Comparison of ENCODE assay signal across 8 cellular contexts in genomic region chr2:37324786-37325624, GRCh38. TPM values are rescaled to one million over a fixed set of nuclear protein-coding genes. Genes with fewer than 3 reads are reported as not detected.
DNase-seq lines count a peak whose midpoint lies in the region; ATAC-seq and TF ChIP-seq lines count a peak whose summit lies in the region.

Gene PRKD3 (minus strand): TSS chr2:37324833. CDS start chr2:37316524, 8,309 bp downstream.

- no peaks in the 10 kb centered on the region for H3K9me3 Mint-ChIP-seq in mesothelial cell of epicardium

- CTCF ChIA-PET in AG04449 (lab: Yijun Ruan, JAX) = interaction anchor here (1.3 to 1.6 kb wide), 2 partner anchors 18 to 552 kb away, joined by 4 to 6 read pairs; no protein-coding TSS in a partner anchor

- H3K4me3 ChIP-seq in AG04449 (ENCODE audit: low read depth, low read length) = peak within 1 kb of the TSS; percentile 73

- H3K4me1 Mint-ChIP-seq in mesothelial cell of epicardium = peaks cover 38% of the 10 kb centered on the region

- DNase-seq in AG04449 (ENCODE audit: low read depth, low spot score) = no peak
- peak; percentile 38 for DNase-seq in NCI-H526 treated with DMSO at 0.1 percent for 48 hours (lab: John Stamatoyannopoulos, UW)
- peak; percentile 12 for DNase-seq in activated CD8-positive, alpha-beta memory T cell treated with anti-CD3 and anti-CD28 coated beads, Interleukin-2, amount 50 U/mL, for 1 hour (ENCODE audit: extremely low read depth)
- DNase-seq in mesothelial cell of epicardium (ENCODE audit: low spot score in 2 of 2, unreplicated experiment in 2 of 2) = peak; percentile 66 to 70
- peak; percentile 7 to 8 for DNase-seq in stimulated activated CD8-positive, alpha-beta memory T cell treated with anti-CD3 and anti-CD28 coated beads, Interleukin-7, amount 100 ng/mL, for 1 hour (ENCODE audit: low read depth in 2 of 2)

- ATAC-seq in GM18858 (IDR thresholded peaks at IDR 0.05; ENCODE audit: unreplicated experiment) (peak; percentile 39), HG03064 (IDR thresholded peaks at IDR 0.05; ENCODE audit: low read depth, unreplicated experiment) (peak; percentile 71)

- POLR2A ChIA-PET in AG04449 (lab: Yijun Ruan, JAX) = no interaction called here

- peak within 1 kb of the TSS; percentile 98 for H3K27ac Mint-ChIP-seq in mesothelial cell of epicardium

- TF ChIP-seq CTCF in AG04449 (IDR thresholded peaks at IDR 0.05; ENCODE audit: insufficient read depth, low read length, missing control alignments) (no peak), mesothelial cell of epicardium (IDR thresholded peaks at IDR 0.05; ENCODE audit: unreplicated experiment) (no peak)

- H3K4me3 Mint-ChIP-seq in mesothelial cell of epicardium = peak within 1 kb of the TSS; percentile 98

- no peaks in the 10 kb centered on the region for H3K27me3 Mint-ChIP-seq in mesothelial cell of epicardium (ENCODE audit: low read depth)

- in situ Hi-C loops in endometrial microvascular endothelial cells (cut with HindIII; ENCODE audit: inconsistent ontology term, low pct_unique_long_range_greater_than_20kb, low sequenced_read_pairs) = no loop called here

- no peaks in the 10 kb centered on the region for H3K36me3 Mint-ChIP-seq in mesothelial cell of epicardium

RNA-seq across cellular contexts. Expression of gene PRKD3, which starts in this region (rescaled TPM):
- total RNA-seq in endometrial microvascular endothelial cells (ENCODE audit: inconsistent ontology term) (49.6 TPM), mesothelial cell of epicardium (65.5 to 67.3 TPM (median 66.9 TPM) in 3 replicates)
